In the genomic region with DNA sequence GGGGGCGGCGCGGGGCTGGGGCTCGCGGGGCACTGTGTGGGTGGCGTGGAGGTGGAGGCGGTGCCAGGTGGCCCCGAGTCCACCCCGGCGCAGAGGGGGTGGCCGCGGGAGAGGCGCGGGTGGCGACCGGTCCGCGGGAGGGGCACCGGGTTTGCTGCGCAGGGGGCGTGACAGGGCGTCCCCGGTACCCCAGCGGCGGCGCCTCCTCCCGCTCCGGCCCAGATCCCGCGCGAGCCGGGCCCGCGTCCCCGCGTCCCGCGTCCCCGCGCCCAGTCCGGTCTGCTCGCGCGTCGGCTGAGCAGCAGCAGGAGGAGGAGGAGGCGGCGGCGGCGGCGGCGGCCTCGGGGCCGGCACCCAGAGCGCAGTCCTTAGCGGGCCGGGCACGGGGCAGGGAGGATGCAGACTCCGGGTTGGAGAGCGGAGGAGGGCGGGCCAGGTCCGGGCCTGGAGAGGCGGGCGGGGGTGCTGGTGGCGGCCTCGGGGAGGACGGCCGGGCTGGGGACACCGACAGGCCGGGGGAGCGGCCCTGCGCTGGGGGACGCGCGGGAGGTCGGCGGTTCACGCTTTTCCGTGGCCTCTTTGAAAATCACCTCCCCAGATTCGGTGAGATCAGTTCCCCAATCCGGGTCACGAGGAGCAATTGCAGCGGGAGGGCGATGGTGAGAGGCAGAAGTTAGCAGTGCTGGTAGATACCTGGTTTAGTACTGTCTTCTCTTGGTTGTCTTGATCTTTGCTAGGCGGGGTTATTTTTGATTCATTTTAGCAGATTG, we compare ENCODE assay signal across 8 cellular contexts. TPM values are rescaled to one million over a fixed set of nuclear protein-coding genes. Genes with fewer than 3 reads are reported as not detected.
A peak's percentile ranks its signal among the peaks of the same experiment; 100 is the strongest.
DNase-seq lines count a peak whose midpoint lies in the region; ATAC-seq and TF ChIP-seq lines count a peak whose summit lies in the region.

No MANE protein-coding gene starts in this region.

- peak; percentile 75 for DNase-seq in RPMI7951 (ENCODE audit: low read depth)
- DNase-seq in heart right ventricle = peak; percentile 56 to 62
- peak; percentile 59 for DNase-seq in pons (ENCODE audit: low spot score)
- DNase-seq in HEK293T (ENCODE audit: extremely low spot score) = no peak

- CTCF ChIA-PET in HEK293T (lab: Yijun Ruan, JAX) = interaction anchor here (0.6 to 1.0 kb wide), 3 partner anchors 46 to 295 kb away, joined by 3 to 5 read pairs (median 4); no protein-coding TSS in a partner anchor

- intact Hi-C loops in heart right ventricle (cut with DNase I) = loop anchor here in 7 of 10 donors (2.0 to 10.0 kb wide), 9 partner anchors 37 to 124 kb away; no protein-coding TSS in a partner anchor

- H3K9ac ChIP-seq in ES-I3 (ENCODE audit: low read depth, low read length) = peak overlapping the region; percentile 81
- peak overlapping the region; percentile 86 for H3K9ac ChIP-seq in HUES6 (ENCODE audit: low read length)

- H3K27ac ChIP-seq in HUES6 (ENCODE audit: low read depth, low read length) = peak overlapping the region; percentile 70; the same call in 1 of the 2 replicates
- peak overlapping the region; percentile 98 for H3K27ac ChIP-seq in adipose tissue (ENCODE audit: low read depth, low read length)
- peak overlapping the region; percentile 72 to 98 (median 93) for H3K27ac ChIP-seq in heart right ventricle

- H3K36me3 ChIP-seq in ES-I3 (ENCODE audit: insufficient read depth, low read length) = no peaks in the 10 kb centered on the region
- H3K36me3 ChIP-seq in HUES6 (ENCODE audit: control insufficient read depth, insufficient read depth, low read length) = no peaks in the 10 kb centered on the region
- no peaks in the 10 kb centered on the region for H3K36me3 ChIP-seq in heart right ventricle

- H3K9me3 ChIP-seq in ES-I3 (ENCODE audit: control insufficient read depth, insufficient read depth, low read length) = no peaks in the 10 kb centered on the region
- no peaks in the 10 kb centered on the region for H3K9me3 ChIP-seq in HUES6 (ENCODE audit: control insufficient read depth, insufficient read depth, low read depth, low read length)
- no peaks in the 10 kb centered on the region for H3K9me3 ChIP-seq in heart right ventricle

- TF ChIP-seq CTCF in heart right ventricle (IDR thresholded peaks at IDR 0.05) = peak in 2 of 9 donors; percentile 23 to 31

- H3K27me3 ChIP-seq in HUES6 (ENCODE audit: control insufficient read depth, insufficient read depth, low read length) (no peaks in the 10 kb centered on the region), heart right ventricle (no peaks in the 10 kb centered on the region)

- H3K4me3 ChIP-seq in HUES6 (ENCODE audit: low read depth, low read length) = peak overlapping the region; percentile 96
- peak overlapping the region; percentile 63 to 96 (median 92) for H3K4me3 ChIP-seq in heart right ventricle

- ATAC-seq in GM21528 (IDR thresholded peaks at IDR 0.05; ENCODE audit: low FRiP score, unreplicated experiment) = peak; percentile 52
- ATAC-seq in heart right ventricle = peak; percentile 32 to 64 (median 51)

- 1% methylated on average over 53 to 83 of the region's 84 CpGs for WGBS in adipose tissue, 3 donors
- WGBS in heart right ventricle, 2 donors = 0 to 1% methylated on average over 51 to 82 of the region's 84 CpGs

- POLR2A ChIA-PET in HEK293T (lab: Yijun Ruan, JAX) = interaction anchor here (1.1 to 3.5 kb wide), 2 partner anchors 11 to 12 kb away, joined by 4 to 29 read pairs; no protein-coding TSS in a partner anchor

- H3K4me1 ChIP-seq in ES-I3 (ENCODE audit: insufficient read depth, low read length) = peaks cover 39% of the 10 kb centered on the region
- peaks cover 46% of the 10 kb centered on the region for H3K4me1 ChIP-seq in HUES6 (ENCODE audit: control insufficient read depth, insufficient read depth, low read length)
- peaks cover 16 to 57% (median 55%) of the 10 kb centered on the region in 9 donors for H3K4me1 ChIP-seq in heart right ventricle

TF ChIP-seq in HEK293T, 16 proteins besides CTCF, POLR2A, EP300 and RAD21:
- TF ChIP-seq HDGF (IDR thresholded peaks at IDR 0.05; ENCODE audit: borderline replicate concordance) (no peak), FOXK2 (IDR thresholded peaks at IDR 0.05) (no peak), FOXA1 (IDR thresholded peaks at IDR 0.05) (no peak), CTBP1 (IDR thresholded peaks at IDR 0.05; ENCODE audit: borderline replicate concordance) (no peak), NFRKB (IDR thresholded peaks at IDR 0.05) (no peak), BHLHE40 (IDR thresholded peaks at IDR 0.05; ENCODE audit: borderline replicate concordance) (no peak), ELF4 (IDR thresholded peaks at IDR 0.05) (no peak), FOXM1 (IDR thresholded peaks at IDR 0.05; ENCODE audit: borderline replicate concordance) (no peak), SUZ12 (IDR thresholded peaks at IDR 0.05) (no peak), SP1 (IDR thresholded peaks at IDR 0.05) (no peak), ARNT (IDR thresholded peaks at IDR 0.05) (no peak), TARDBP (IDR thresholded peaks at IDR 0.05) (no peak), L3MBTL2 (conservative IDR thresholded peaks at IDR 0.05) (no peak), ZNF384 (IDR thresholded peaks at IDR 0.05) (no peak), LEF1 (IDR thresholded peaks at IDR 0.05; ENCODE audit: borderline replicate concordance) (no peak)
- TF ChIP-seq, protein P1, sequence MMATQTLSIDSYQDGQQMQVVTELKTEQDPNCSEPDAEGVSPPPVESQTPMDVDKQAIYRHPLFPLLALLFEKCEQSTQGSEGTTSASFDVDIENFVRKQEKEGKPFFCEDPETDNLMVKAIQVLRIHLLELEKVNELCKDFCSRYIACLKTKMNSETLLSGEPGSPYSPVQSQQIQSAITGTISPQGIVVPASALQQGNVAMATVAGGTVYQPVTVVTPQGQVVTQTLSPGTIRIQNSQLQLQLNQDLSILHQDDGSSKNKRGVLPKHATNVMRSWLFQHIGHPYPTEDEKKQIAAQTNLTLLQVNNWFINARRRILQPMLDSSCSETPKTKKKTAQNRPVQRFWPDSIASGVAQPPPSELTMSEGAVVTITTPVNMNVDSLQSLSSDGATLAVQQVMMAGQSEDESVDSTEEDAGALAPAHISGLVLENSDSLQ (IDR thresholded peaks at IDR 0.05) = no peak

RNA-seq across cellular contexts. Expression of gene TRIO, which starts 1.6 kb away (rescaled TPM):
- 34.0 and 46.8 TPM in 2 replicates for total RNA-seq in RPMI7951 (2014; rRNA removed; shearing (Covaris generic))
- polyA plus RNA-seq in adipose tissue (10 to 100 TPM; 10.3 to 63.1 (median 34.5) TPM), heart right ventricle (10 to 100 TPM; 26.2 to 85.2 TPM)
- total RNA-seq in heart right ventricle = 10 to 100 TPM; 47.2 to 71.4 (median 61.9) TPM
